Comparison of ENCODE assay signal across 9 cellular contexts in the genomic region with DNA sequence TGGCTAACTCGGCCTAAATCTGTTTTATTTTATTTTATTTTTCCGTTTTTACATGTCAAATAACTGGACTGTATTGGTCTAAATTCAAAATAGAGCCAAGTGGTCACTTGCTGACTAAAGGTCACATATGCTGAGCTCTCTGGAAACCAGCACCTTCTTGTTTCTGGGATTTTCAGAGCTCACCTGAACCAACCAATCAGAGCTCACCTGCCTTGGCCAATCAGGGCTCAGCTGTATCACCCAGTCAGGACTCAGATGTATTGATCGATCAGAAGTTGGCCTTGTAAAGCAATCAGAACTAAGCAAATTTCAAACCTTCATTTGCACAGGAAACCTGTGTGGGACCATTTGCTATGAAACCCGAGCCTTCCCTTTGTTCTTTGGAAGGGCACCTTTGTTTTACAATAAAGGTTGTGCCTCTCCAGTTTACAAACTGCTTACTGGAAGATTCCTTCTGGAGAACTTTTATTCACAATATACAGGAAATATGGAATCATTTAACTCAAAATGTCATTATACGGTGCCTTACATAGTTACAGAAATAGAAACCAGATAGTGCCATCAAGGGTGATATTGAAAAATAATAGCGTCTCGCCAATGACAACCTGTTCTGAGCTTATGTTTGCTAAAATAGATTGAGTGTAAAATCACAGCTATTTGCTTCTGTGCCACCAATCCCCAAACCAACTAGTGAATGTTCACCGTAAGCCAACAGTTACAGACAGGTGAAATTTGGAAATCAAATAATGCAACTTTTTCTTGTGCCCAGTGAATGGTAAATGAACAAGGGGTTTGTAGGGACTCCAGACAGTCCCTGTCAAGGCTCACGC. TPM values are rescaled to one million over a fixed set of nuclear protein-coding genes. Genes with fewer than 3 reads are reported as not detected.
DNase-seq lines count a peak whose midpoint lies in the region; ATAC-seq and TF ChIP-seq lines count a peak whose summit lies in the region.
"Had no signal": no experiment of that assay in that cellular context is flagged by ENCODE, and none has a peak within 500 bp of the region (broad histone marks: within the 10 kb centered on the region; RNA-seq: fewer than 3 reads in every experiment).

No MANE protein-coding gene starts in this region.

- TF ChIP-seq CTCF in ascending aorta (IDR thresholded peaks at IDR 0.05) = no peak

- no peaks in the 10 kb centered on the region for H3K9me3 Mint-ChIP-seq in CD4-positive, CD25-positive, alpha-beta regulatory T cell

- no peaks in the 10 kb centered on the region for H3K36me3 ChIP-seq in CD4-positive, CD25-positive, alpha-beta regulatory T cell (ENCODE audit: control insufficient read depth, insufficient read depth, low read length)
- H3K36me3 ChIP-seq in HUES48 (ENCODE audit: control insufficient read depth, insufficient read depth, low read length) (no peaks in the 10 kb centered on the region), ascending aorta (no peaks in the 10 kb centered on the region)

- H3K9me3 ChIP-seq in CD4-positive, CD25-positive, alpha-beta regulatory T cell (ENCODE audit: control insufficient read depth in 2 of 2, low read length in 2 of 2) = no peaks in the 10 kb centered on the region
- no peaks in the 10 kb centered on the region for H3K9me3 ChIP-seq in HUES48 (ENCODE audit: control insufficient read depth, insufficient read depth, low read length)
- H3K9me3 ChIP-seq in ascending aorta = no peaks in the 10 kb centered on the region

- H3K9ac ChIP-seq in HUES48 (ENCODE audit: low read depth, low read length) = no peak overlapping the region

- peaks cover 20% of the 10 kb centered on the region for H3K27me3 Mint-ChIP-seq in CD4-positive, CD25-positive, alpha-beta regulatory T cell

- H3K27me3 ChIP-seq in CD4-positive, CD25-positive, alpha-beta regulatory T cell (ENCODE audit: control insufficient read depth, insufficient read depth, low read length) = peaks cover 2% of the 10 kb centered on the region
- H3K27me3 ChIP-seq in HUES48 (ENCODE audit: control insufficient read depth, insufficient read depth, low read length) (peaks cover 36% of the 10 kb centered on the region), ascending aorta (no peaks in the 10 kb centered on the region)

- H3K4me3 ChIP-seq in CD4-positive, CD25-positive, alpha-beta regulatory T cell (ENCODE audit: low read depth, low read length) = peak overlapping the region; percentile 64
- peak overlapping the region; percentile 65 for H3K4me3 ChIP-seq in HUES48 (ENCODE audit: low read depth, low read length)
- H3K4me3 ChIP-seq in ascending aorta = peak overlapping the region; percentile 21 to 49

- H3K4me1 ChIP-seq in CD4-positive, CD25-positive, alpha-beta regulatory T cell (ENCODE audit: control insufficient read depth, insufficient read depth, low read length, poor library complexity, severe bottlenecking) = peaks cover 23% of the 10 kb centered on the region
- peaks cover 13% of the 10 kb centered on the region for H3K4me1 ChIP-seq in HUES48 (ENCODE audit: control insufficient read depth, insufficient read depth, low read length)
- no peaks in the 10 kb centered on the region for H3K4me1 ChIP-seq in ascending aorta

- DNase-seq in CD4-positive, CD25-positive, alpha-beta regulatory T cell = no peak
- no peak for DNase-seq in ascending aorta (ENCODE audit: low spot score in 2 of 2)
- DNase-seq in midbrain (lab: John Stamatoyannopoulos, UW) = peak; percentile 3
- DNase-seq in posterior cingulate gyrus = no peak
- DNase-seq in occipital lobe (lab: John Stamatoyannopoulos, UW) = no peak
- DNase-seq in posterior vena cava (ENCODE audit: low spot score) = no peak

- no peaks in the 10 kb centered on the region for H3K36me3 Mint-ChIP-seq in CD4-positive, CD25-positive, alpha-beta regulatory T cell

- H3K4me1 Mint-ChIP-seq in CD4-positive, CD25-positive, alpha-beta regulatory T cell = peaks cover 15 to 26% (median 19%) of the 10 kb centered on the region in 4 donors

- ATAC-seq in CD4-positive, CD25-positive, alpha-beta regulatory T cell (ENCODE audit: low read depth in 2 of 2) = no peak
- ATAC-seq in HG03520 (IDR thresholded peaks at IDR 0.05; ENCODE audit: unreplicated experiment) = no peak

- intact Hi-C loops in ascending aorta (cut with DNase I) = no loop called here
- intact Hi-C loops in posterior cingulate gyrus (cut with DNase I) = no loop called here
- intact Hi-C loops in posterior vena cava (cut with DNase I) = no loop called here

- H3K27ac ChIP-seq in CD4-positive, CD25-positive, alpha-beta regulatory T cell (ENCODE audit: insufficient read depth, low read length, poor library complexity, severe bottlenecking) = peak overlapping the region; percentile 10
- H3K27ac ChIP-seq in HUES48 (ENCODE audit: low read depth, low read length) (peak overlapping the region; percentile 79), ascending aorta (no peak overlapping the region)
- H3K27ac ChIP-seq: HL-60 had no signal

- peak overlapping the region; percentile 85 to 92 (median 89) for H3K4me3 Mint-ChIP-seq in CD4-positive, CD25-positive, alpha-beta regulatory T cell

- H3K27ac Mint-ChIP-seq in CD4-positive, CD25-positive, alpha-beta regulatory T cell = peak overlapping the region; percentile 38 to 76 (median 74)

RNA-seq across cellular contexts. Expression of gene PSD4, which starts 17.3 kb away (rescaled TPM):
- 124 TPM for total RNA-seq in CD4-positive, CD25-positive, alpha-beta regulatory T cell
- polyA plus RNA-seq in CD4-positive, CD25-positive, alpha-beta regulatory T cell = 10 to 100 TPM; 18.1 to 26.3 (median 20.7) TPM
- total RNA-seq in ascending aorta (11.2 TPM), occipital lobe (4.2 TPM), posterior vena cava (10 to 100 TPM in 1 of 2 donors, 1 to 10 TPM in 1; 5.8 to 10.5 TPM)

RNA-seq across cellular contexts. Expression of gene IL1RN, which starts 29.1 kb away (rescaled TPM):
- not detected for total RNA-seq in CD4-positive, CD25-positive, alpha-beta regulatory T cell
- polyA plus RNA-seq in CD4-positive, CD25-positive, alpha-beta regulatory T cell = under 1 TPM in 2 of 4 donors, not detected in 2; 0.23 to 0.59 TPM
- total RNA-seq in ascending aorta = not detected
- total RNA-seq in occipital lobe = not detected
- total RNA-seq in posterior vena cava = 1 to 10 TPM; 1.7 to 3.0 TPM

Comparison
In these comparisons a context has a peak if more than half of its experiments do, and no peak if none do; other contexts are left out.
1. H3K27ac ChIP-seq: peak in CD4-positive, CD25-positive, alpha-beta regulatory T cell (single experiment) and HUES48 (single experiment); none in ascending aorta (0 of 2).
2. RNA of gene PSD4, which starts 17.3 kb away (total RNA-seq): 124 TPM in CD4-positive, CD25-positive, alpha-beta regulatory T cell (single experiment); 11.2 TPM in ascending aorta (single experiment), 5.8 to 10.5 TPM in posterior vena cava and 4.2 TPM in occipital lobe (single experiment); every median in the first group is over 10 times any median in the second.
3. Peak in every context shown above with its lines, with median percentiles within 50 percentile points of each other: H3K4me3 ChIP-seq.